ENCODE assay signal across 10 cellular contexts in genomic region chr4:122508083-122508482, GRCh38.
DNase-seq lines count a peak whose midpoint lies in the region; ATAC-seq and TF ChIP-seq lines count a peak whose summit lies in the region.
"Had no signal": no experiment of that assay in that cellular context is flagged by ENCODE, and none has a peak within 500 bp of the region (broad histone marks: within the 10 kb centered on the region; RNA-seq: fewer than 3 reads in every experiment).

No MANE protein-coding gene starts in this region.

- POLR2A ChIA-PET in HEK293T (lab: Yijun Ruan, JAX), result no interaction called here

- CTCF ChIA-PET in HEK293T (lab: Yijun Ruan, JAX), result no interaction called here

- no peak; the same call in 1 of the 2 replicates for TF ChIP-seq CTCF in VCaP (conservative IDR thresholded peaks at IDR 0.05)

- ATAC-seq in GM18867 (IDR thresholded peaks at IDR 0.05; ENCODE audit: unreplicated experiment) (peak; percentile 90), HG03354 (IDR thresholded peaks at IDR 0.05; ENCODE audit: poor library complexity, severe bottlenecking, unreplicated experiment) (peak; percentile 70)

- H3K27ac ChIP-seq in VCaP, result peak overlapping the region; percentile 44
- no peak overlapping the region for H3K27ac ChIP-seq in caudate nucleus (ENCODE audit: low read depth, low read length)
- H3K27ac ChIP-seq: tibial artery had no signal

- peak; percentile 4 to 6 for DNase-seq in AML-193 (lab: John Stamatoyannopoulos, UW)
- no peak for DNase-seq in HUDEP-2 (lab: John Stamatoyannopoulos, UW; ENCODE audit: unreplicated experiment in 76 of 76)
- no peak for DNase-seq in caudate nucleus (lab: John Stamatoyannopoulos, UW)
- no peak for DNase-seq in NCI-H1436 (lab: John Stamatoyannopoulos, UW)
- no peak for DNase-seq in HEK293T (ENCODE audit: extremely low spot score)
- DNase-seq: NCI-H526 treated with DMSO at 0.1 percent for 48 hours, tibial artery had no signal

TF ChIP-seq in HEK293T, 16 proteins besides CTCF, POLR2A, EP300 and RAD21:
- TF ChIP-seq ZNF384 (IDR thresholded peaks at IDR 0.05) (no peak), FOXK2 (IDR thresholded peaks at IDR 0.05) (no peak), FOXM1 (IDR thresholded peaks at IDR 0.05; ENCODE audit: borderline replicate concordance) (no peak), BHLHE40 (IDR thresholded peaks at IDR 0.05; ENCODE audit: borderline replicate concordance) (no peak), SP1 (IDR thresholded peaks at IDR 0.05) (no peak), ELF4 (IDR thresholded peaks at IDR 0.05) (no peak), L3MBTL2 (conservative IDR thresholded peaks at IDR 0.05) (no peak), CTBP1 (IDR thresholded peaks at IDR 0.05; ENCODE audit: borderline replicate concordance) (no peak), SUZ12 (IDR thresholded peaks at IDR 0.05) (no peak), TARDBP (IDR thresholded peaks at IDR 0.05) (no peak), PKNOX1 (IDR thresholded peaks at IDR 0.05) (no peak)

Comparison
In these comparisons a context has a peak if more than half of its experiments do, and no peak if none do; other contexts are left out.
1. DNase-seq: peak in AML-193 (2 of 2); none in HUDEP-2 (0 of 76), caudate nucleus (0 of 61), NCI-H1436 (single experiment) and HEK293T (single experiment).